Comparison of ENCODE assay signal across 16 cellular contexts in the genomic region with DNA sequence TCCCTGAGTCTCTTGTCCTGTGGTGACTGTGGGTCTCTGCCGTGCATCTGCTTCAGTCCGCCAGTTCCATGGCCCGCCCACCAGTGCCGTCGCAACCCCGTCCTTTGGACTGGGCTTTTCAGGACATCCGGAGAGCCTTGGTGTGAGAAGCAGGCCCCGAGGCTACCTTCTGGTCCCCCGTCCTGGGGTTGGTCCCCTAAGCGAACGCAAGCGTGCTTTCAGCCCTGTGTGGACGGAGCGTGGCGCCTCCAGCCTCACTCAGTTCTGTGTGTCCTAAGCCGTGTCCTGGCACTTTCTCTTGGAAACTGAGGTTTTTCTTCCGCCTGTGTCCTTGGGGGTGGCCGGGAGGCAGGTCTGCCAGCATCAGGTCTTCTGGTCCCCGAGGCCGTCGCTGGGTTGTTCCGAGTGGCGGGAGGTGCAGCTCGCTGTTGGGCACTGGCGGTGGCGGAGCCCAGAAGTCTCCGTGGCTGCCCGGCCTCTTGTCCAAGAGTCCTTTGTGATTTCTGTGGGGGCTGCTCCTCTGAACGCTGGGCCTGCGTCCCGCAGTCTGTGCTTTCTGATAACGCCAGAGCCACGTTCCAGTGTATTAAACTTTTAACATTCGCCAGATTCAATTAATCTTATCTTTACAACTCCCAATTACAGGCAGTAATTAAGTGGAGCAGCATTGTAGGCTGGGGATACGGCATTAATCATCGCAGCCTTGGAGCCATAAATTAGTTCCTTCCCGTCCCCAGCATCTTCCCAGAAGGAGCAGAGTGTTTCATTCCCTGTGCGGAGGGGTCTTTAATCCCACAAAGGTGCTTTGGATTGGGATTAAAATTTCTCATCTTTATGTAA.
"Had no signal": no experiment of that assay in that cellular context is flagged by ENCODE, and none has a peak within 500 bp of the region (broad histone marks: within the 10 kb centered on the region; RNA-seq: fewer than 3 reads in every experiment).

No MANE protein-coding gene starts in this region.

- H3K27ac Mint-ChIP-seq: activated CD4-positive, alpha-beta memory T cell treated with anti-CD3 and anti-CD28 coated beads, Interleukin-2, amount 10 ng/mL, durations not matched to agents 7 days and 5 days; activated naive CD8-positive, alpha-beta T cell treated with anti-CD3 and anti-CD28 coated beads for 36 hours; activated T-cell treated with anti-CD3 and anti-CD28 coated beads, Interleukin-2, amount 50 U/mL, for 72 hours had no signal

- H3K4me1 ChIP-seq: colonic mucosa, lower lobe of right lung, sigmoid colon, upper lobe of left lung had no signal

- H3K9me3 Mint-ChIP-seq: activated naive CD8-positive, alpha-beta T cell treated with anti-CD3 and anti-CD28 coated beads for 36 hours; activated T-cell treated with anti-CD3 and anti-CD28 coated beads, Interleukin-2, amount 50 U/mL, for 72 hours had no signal

- H3K4me3 Mint-ChIP-seq: activated CD4-positive, alpha-beta memory T cell treated with anti-CD3 and anti-CD28 coated beads, Interleukin-2, amount 10 ng/mL, durations not matched to agents 7 days and 5 days; activated naive CD8-positive, alpha-beta T cell treated with anti-CD3 and anti-CD28 coated beads for 36 hours; activated T-cell treated with anti-CD3 and anti-CD28 coated beads, Interleukin-2, amount 50 U/mL, for 72 hours had no signal

- H3K27me3 ChIP-seq: cardiac muscle cell, colonic mucosa, sigmoid colon, upper lobe of left lung had no signal

- H3K9me3 ChIP-seq: colonic mucosa, lower lobe of right lung, sigmoid colon, upper lobe of left lung had no signal

- ATAC-seq: activated T-cell treated with anti-CD3 and anti-CD28 coated beads, Interleukin-2, amount 50 U/mL, for 72 hours; lower lobe of right lung had no signal

- H3K27ac ChIP-seq: cardiac muscle cell, colonic mucosa, epithelial cell of prostate, lower lobe of right lung, sigmoid colon, upper lobe of left lung had no signal

- DNase-seq: activated CD4-positive, alpha-beta memory T cell treated with anti-CD3 and anti-CD28 coated beads, Interleukin-2, amount 10 ng/mL, durations not matched to agents 7 days and 5 days; activated gamma-delta T cell treated with Interleukin-2 at 50 U/mL for 16 hours; activated naive CD8-positive, alpha-beta T cell treated with anti-CD3 and anti-CD28 coated beads for 36 hours; activated T-cell treated with anti-CD3 and anti-CD28 coated beads, Interleukin-2, amount 50 U/mL, for 72 hours; anterior cingulate cortex; colonic mucosa; effector CD4-positive, alpha-beta T cell; hippocampal formation; lower lobe of right lung; midbrain; sigmoid colon; stimulated activated CD4-positive, alpha-beta T cell treated with anti-CD3 and anti-CD28 coated beads, Interleukin-2, amount 100 ng/mL, for 48 hours; stimulated activated naive CD4-positive, alpha-beta T cell treated with Interleukin-2 at 50 U/mL for 16 hours had no signal

- H3K4me3 ChIP-seq: cardiac muscle cell, colonic mucosa, lower lobe of right lung, sigmoid colon, upper lobe of left lung had no signal

- H3K36me3 ChIP-seq: colonic mucosa had no signal

- H3K4me1 Mint-ChIP-seq: activated CD4-positive, alpha-beta memory T cell treated with anti-CD3 and anti-CD28 coated beads, Interleukin-2, amount 10 ng/mL, durations not matched to agents 7 days and 5 days had no signal

- H3K27me3 Mint-ChIP-seq: activated CD4-positive, alpha-beta memory T cell treated with anti-CD3 and anti-CD28 coated beads, Interleukin-2, amount 10 ng/mL, durations not matched to agents 7 days and 5 days; activated naive CD8-positive, alpha-beta T cell treated with anti-CD3 and anti-CD28 coated beads for 36 hours had no signal
